8 cellular contexts compared by ENCODE assay signal in genomic region chr11:65496304-65497140, GRCh38. TPM values are rescaled to one million over a fixed set of nuclear protein-coding genes. Genes with fewer than 3 reads are reported as not detected.
DNase-seq lines count a peak whose midpoint lies in the region; ATAC-seq, FAIRE-seq and TF ChIP-seq lines count a peak whose summit lies in the region.

No MANE protein-coding gene starts in this region.

- peak; percentile 0 for ATAC-seq in HG03457 (IDR thresholded peaks at IDR 0.05; ENCODE audit: unreplicated experiment)
- peak; percentile 0 to 3 for ATAC-seq in activated T-cell treated with anti-CD3 and anti-CD28 coated beads, Interleukin-2, amount 50 U/mL, for 72 hours (replicated peaks in 1 of 2)
- ATAC-seq in stimulated activated naive CD8-positive, alpha-beta T cell treated with anti-CD3 and anti-CD28 coated beads, Interleukin-15, Interleukin-2, amounts not matched to agents 100 U/mL and 50 U/mL, for 24 hours: no peak
- no peak for ATAC-seq in HG03469 (IDR thresholded peaks at IDR 0.05; ENCODE audit: unreplicated experiment)

- DNase-seq in GM12892 (ENCODE audit: insufficient read length) (no peak), urothelium cell line (ENCODE audit: low spot score) (no peak)
- no peak for DNase-seq in activated T-cell treated with anti-CD3 and anti-CD28 coated beads, Interleukin-2, amount 50 U/mL, for 72 hours
- peak; percentile 37 for DNase-seq in stimulated activated naive CD8-positive, alpha-beta T cell treated with anti-CD3 and anti-CD28 coated beads, Interleukin-15, Interleukin-2, amounts not matched to agents 100 U/mL and 50 U/mL, for 24 hours
- DNase-seq in activated CD4-positive, alpha-beta T cell treated with anti-CD3 and anti-CD28 coated beads, Interleukin-2, amount 50 U/mL, for 4 hours: no peak

- H3K27ac Mint-ChIP-seq in activated T-cell treated with anti-CD3 and anti-CD28 coated beads, Interleukin-2, amount 50 U/mL, for 72 hours: no peak overlapping the region

- H3K27me3 Mint-ChIP-seq in activated T-cell treated with anti-CD3 and anti-CD28 coated beads, Interleukin-2, amount 50 U/mL, for 72 hours (ENCODE audit: low read depth): no peaks in the 10 kb centered on the region

- H3K9me3 Mint-ChIP-seq in activated T-cell treated with anti-CD3 and anti-CD28 coated beads, Interleukin-2, amount 50 U/mL, for 72 hours: no peaks in the 10 kb centered on the region

- peaks cover 54% of the 10 kb centered on the region for H3K4me1 Mint-ChIP-seq in activated T-cell treated with anti-CD3 and anti-CD28 coated beads, Interleukin-2, amount 50 U/mL, for 72 hours (ENCODE audit: low read depth)

- no peaks in the 10 kb centered on the region for H3K9me3 ChIP-seq in iPS-18c (ENCODE audit: control insufficient read depth, insufficient read depth, low read length)

- no peak overlapping the region for H3K4me3 Mint-ChIP-seq in activated T-cell treated with anti-CD3 and anti-CD28 coated beads, Interleukin-2, amount 50 U/mL, for 72 hours

- TF ChIP-seq POLR2A in GM12892 (IDR thresholded peaks at IDR 0.05; ENCODE audit: low read depth, low read length): no peak

- H3K4me3 ChIP-seq in iPS-18c (ENCODE audit: insufficient read depth, low read depth, low read length): peak overlapping the region; percentile 12; the same call in 1 of the 2 replicates

- peaks cover 0 to 6% of the 10 kb centered on the region in 2 donors for H3K36me3 Mint-ChIP-seq in activated T-cell treated with anti-CD3 and anti-CD28 coated beads, Interleukin-2, amount 50 U/mL, for 72 hours (ENCODE audit: insufficient read depth in 2 of 2)

- FAIRE-seq in GM12892 (lab: Jason Lieb, UNC) (peak; percentile 54), urothelium cell line (lab: Jason Lieb, UNC) (no peak)

RNA-seq across cellular contexts. Expression of gene MALAT1, which starts 2.3 kb away (rescaled TPM):
- polyA plus RNA-seq in GM12892 (2012; ENCODE audit: missing spikeins): 5,443 TPM
- total RNA-seq in activated T-cell treated with anti-CD3 and anti-CD28 coated beads, Interleukin-2, amount 50 U/mL, for 72 hours: over 10,000 TPM in 1 of 2 donors, 1,000 to 10,000 TPM in 1; 8,391 to 13,279 TPM

RNA-seq across cellular contexts. Expression of gene SCYL1, which starts 28.4 kb away (rescaled TPM):
- 24.6 TPM for polyA plus RNA-seq in GM12892 (2012; ENCODE audit: missing spikeins)
- 10 to 100 TPM; 77.9 to 83.4 TPM for total RNA-seq in activated T-cell treated with anti-CD3 and anti-CD28 coated beads, Interleukin-2, amount 50 U/mL, for 72 hours

Comparison
In these comparisons a context has a peak if more than half of its experiments do, and no peak if none do; other contexts are left out.
1. ATAC-seq: peak in HG03457 (single experiment) and activated T-cell treated with anti-CD3 and anti-CD28 coated beads, Interleukin-2, amount 50 U/mL, for 72 hours (2 of 2); none in stimulated activated naive CD8-positive, alpha-beta T cell treated with anti-CD3 and anti-CD28 coated beads, Interleukin-15, Interleukin-2, amounts not matched to agents 100 U/mL and 50 U/mL, for 24 hours (single experiment) and HG03469 (single experiment).